12 cellular contexts compared by ENCODE assay signal in the genomic region with DNA sequence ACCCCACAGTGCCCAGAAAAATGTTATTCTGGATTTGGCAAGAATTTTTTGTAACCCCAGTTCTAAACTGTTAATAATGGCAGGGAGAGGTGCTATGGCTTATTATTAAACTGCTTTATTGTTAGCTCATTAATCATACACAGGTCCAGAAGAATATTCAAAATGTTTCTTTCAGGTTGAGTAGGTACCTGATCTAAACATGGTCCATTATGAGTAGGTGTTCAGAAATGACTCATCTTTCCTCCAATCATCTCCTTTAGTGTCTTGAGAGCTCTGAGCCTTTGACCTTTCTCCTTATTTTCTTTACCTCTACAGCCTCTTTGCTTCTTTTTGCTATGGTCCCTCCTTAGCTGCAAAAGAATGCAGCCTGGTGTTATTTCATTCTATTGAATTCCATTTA.
DNase-seq lines count a peak whose midpoint lies in the region; ATAC-seq, FAIRE-seq and TF ChIP-seq lines count a peak whose summit lies in the region.
"Had no signal": no experiment of that assay in that cellular context is flagged by ENCODE, and none has a peak within 500 bp of the region (broad histone marks: within the 10 kb centered on the region; RNA-seq: fewer than 3 reads in every experiment).

No MANE protein-coding gene starts in this region.

- H3K4me1 ChIP-seq in GM12878 (ENCODE audit: control insufficient read depth, insufficient read depth, low read length): no peaks in the 10 kb centered on the region

- intact Hi-C loops in GM12878 (cut with micrococcal nuclease; ENCODE audit: unreplicated experiment): loop anchor here (2.0 to 5.0 kb wide), 2 partner anchors 54 to 94 kb away; no protein-coding TSS in a partner anchor

- H3K9ac ChIP-seq in GM12878 (ENCODE audit: control insufficient read depth, insufficient read depth, low read length): no peak overlapping the region
- H3K9ac ChIP-seq: SK-N-SH had no signal

- TF ChIP-seq CTCF in GM12878 (IDR thresholded peaks at IDR 0.05 in 2 of 3, conservative IDR thresholded peaks at IDR 0.05 in 1 of 3; ENCODE audit: control insufficient read depth in 2 of 3, extremely low read depth in 1 of 3, insufficient read depth in 1 of 3, low read depth in 3 of 3, low read length in 3 of 3): no peak

- H3K36me3 ChIP-seq in GM12878 (ENCODE audit: control insufficient read depth in 2 of 2, insufficient read depth in 2 of 2, low read length in 1 of 2): no peaks in the 10 kb centered on the region

- H3K36me3 Mint-ChIP-seq in effector memory CD8-positive, alpha-beta T cell (ENCODE audit: insufficient read depth): no peaks in the 10 kb centered on the region

- no peaks in the 10 kb centered on the region for H3K27me3 Mint-ChIP-seq in effector memory CD8-positive, alpha-beta T cell

- TF ChIP-seq RAD21 in GM12878 (IDR thresholded peaks at IDR 0.05; ENCODE audit: insufficient read depth, low read depth, low read length): no peak

- SMC1A ChIA-PET in GM12878 (lab: Charles Lee; ENCODE audit: uncharacterized antibody, unreplicated experiment): interaction anchor here (0.7 to 1.5 kb wide), 4 partner anchors 14 to 55 kb away, joined by 3 to 7 read pairs (median 4); no protein-coding TSS in a partner anchor

- H3K4me3 Mint-ChIP-seq in effector memory CD8-positive, alpha-beta T cell: no peak overlapping the region

- FAIRE-seq in GM12878 (lab: Jason Lieb, UNC): no peak

- RAD21 ChIA-PET in GM12878 (lab: Charles Lee; ENCODE audit: unreplicated experiment): interaction anchor here (0.7 to 1.7 kb wide), 2 partner anchors 46 to 164 kb away, joined by 3 to 5 read pairs; no protein-coding TSS in a partner anchor

- H3K4me2 ChIP-seq in GM12878 (ENCODE audit: control insufficient read depth, insufficient read depth): peak overlapping the region; percentile 15
- H3K4me2 ChIP-seq: SK-N-SH had no signal

- H3K27ac Mint-ChIP-seq in effector memory CD8-positive, alpha-beta T cell: no peak overlapping the region

- TF ChIP-seq EP300 in GM12878 (IDR thresholded peaks at IDR 0.05; ENCODE audit: borderline replicate concordance in 1 of 2, control insufficient read depth in 1 of 2, low read depth in 2 of 2, low read length in 2 of 2): peak; percentile 92 to 99

- in situ Hi-C loops in GM12878 (cut with MboI): no loop called here

- no peaks in the 10 kb centered on the region for H3K79me2 ChIP-seq in GM12878 (ENCODE audit: control insufficient read depth, insufficient read depth, low read length)

- H3K27ac ChIP-seq in GM12878 (ENCODE audit: control insufficient read depth, insufficient read depth): no peak overlapping the region; the same call in 1 of the 2 replicates
- H3K27ac ChIP-seq: 22Rv1 had no signal

- H3K9me3 Mint-ChIP-seq in effector memory CD8-positive, alpha-beta T cell: peaks cover 8 to 14% of the 10 kb centered on the region in 2 donors

- H3K27me3 ChIP-seq in GM12878 (replicated peaks in 1 of 2; ENCODE audit: control insufficient read depth in 2 of 2, insufficient read depth in 2 of 2, low read length in 1 of 2): no peaks in the 10 kb centered on the region

- no peak for DNase-seq in activated CD4-positive, CD25-positive, alpha-beta regulatory T cell treated with anti-CD3 and anti-CD28 coated beads, Interleukin-2, amount 50 U/mL, for 72 hours
- peak; percentile 73 for DNase-seq in GM12878 (ENCODE audit: low read depth, low spot score)
- DNase-seq in NOMO-1 treated with DMSO at 0.1 percent for 48 hours (lab: John Stamatoyannopoulos, UW; ENCODE audit: unreplicated experiment): no peak
- DNase-seq in NOMO-1 treated with dmso at 0.1 percent for 144 hours (lab: John Stamatoyannopoulos, UW; ENCODE audit: unreplicated experiment): no peak
- DNase-seq in effector memory CD8-positive, alpha-beta T cell: no peak
- DNase-seq: DMS153, hippocampal formation, SK-N-SH had no signal

- H4K20me1 ChIP-seq in GM12878 (ENCODE audit: control insufficient read depth, insufficient read depth): no peaks in the 10 kb centered on the region

- no peaks in the 10 kb centered on the region; the same call in 2 of the 3 replicates for H3K9me3 ChIP-seq in GM12878 (replicated peaks; ENCODE audit: control insufficient read depth, insufficient read depth, low read length)
- H3K9me3 ChIP-seq: SK-N-SH had no signal

- no TSS peak for BruUV-seq in GM12878 (replicated peaks; lab: Mats Ljungman, UMichigan)

- no peaks in the 10 kb centered on the region for H3K4me1 Mint-ChIP-seq in effector memory CD8-positive, alpha-beta T cell (ENCODE audit: low read depth in 2 of 2)

- POLR2A ChIA-PET in GM12878 (lab: Charles Lee): no interaction called here

- CTCF ChIA-PET in GM12878 (lab: Yijun Ruan, JAX): interaction anchor here (0.5 to 1.6 kb wide), 6 partner anchors 9 to 393 kb away, joined by 3 to 4 read pairs (median 3); partner anchors contain the start of gene GARIN6

- no peak overlapping the region for H2AFZ ChIP-seq in GM12878 (ENCODE audit: control insufficient read depth, low read depth, low read length)

- H3K4me3 ChIP-seq in GM12878: no peak overlapping the region

- TF ChIP-seq POLR2A in GM12878 (IDR thresholded peaks at IDR 0.05; ENCODE audit: low read depth, low read length): no peak

- peak; percentile 77 to 86 for ATAC-seq in activated CD4-positive, CD25-positive, alpha-beta regulatory T cell treated with anti-CD3 and anti-CD28 coated beads, Interleukin-2, amount 50 U/mL, for 24 hours
- peak; percentile 97 for ATAC-seq in GM21390 (IDR thresholded peaks at IDR 0.05; ENCODE audit: unreplicated experiment)
- peak; percentile 97 for ATAC-seq in HG03039 (IDR thresholded peaks at IDR 0.05; ENCODE audit: unreplicated experiment)
- ATAC-seq in GM12878: peak; percentile 94
- ATAC-seq in effector memory CD8-positive, alpha-beta T cell (replicated peaks): no peak

TF ChIP-seq in GM12878, 131 proteins besides CTCF, POLR2A, EP300 and RAD21 (continues in another document):
- TF ChIP-seq RCOR1 (conservative IDR thresholded peaks at IDR 0.05; ENCODE audit: low read depth, low read length): peak; percentile 88; the same call in 1 of the 2 replicates
- TF ChIP-seq ZNF274 (IDR thresholded peaks at IDR 0.05; ENCODE audit: insufficient read depth, insufficient read length): no peak
- TF ChIP-seq CHD4 (IDR thresholded peaks at IDR 0.05): no peak
- TF ChIP-seq JUNB (IDR thresholded peaks at IDR 0.05): peak; percentile 100
- no peak for TF ChIP-seq ZNF384 (IDR thresholded peaks at IDR 0.05; ENCODE audit: borderline replicate concordance, low read depth, low read length)
- TF ChIP-seq USF1 (IDR thresholded peaks at IDR 0.05; ENCODE audit: borderline replicate concordance, extremely low read length, insufficient read depth, low read depth, low read length): no peak
- TF ChIP-seq SP1 (IDR thresholded peaks at IDR 0.05; ENCODE audit: low read depth, low read length): peak; percentile 57
- peak in 1 of 2 experiments; percentile 91; a peak in 2 of 4 replicates for TF ChIP-seq SRF (IDR thresholded peaks at IDR 0.05; ENCODE audit: low read depth in 2 of 2, low read length in 2 of 2)
- TF ChIP-seq IRF3 (IDR thresholded peaks at IDR 0.05): no peak
- peak; percentile 85 for TF ChIP-seq GABPA (IDR thresholded peaks at IDR 0.05; ENCODE audit: low read depth)
- TF ChIP-seq, protein P1, sequence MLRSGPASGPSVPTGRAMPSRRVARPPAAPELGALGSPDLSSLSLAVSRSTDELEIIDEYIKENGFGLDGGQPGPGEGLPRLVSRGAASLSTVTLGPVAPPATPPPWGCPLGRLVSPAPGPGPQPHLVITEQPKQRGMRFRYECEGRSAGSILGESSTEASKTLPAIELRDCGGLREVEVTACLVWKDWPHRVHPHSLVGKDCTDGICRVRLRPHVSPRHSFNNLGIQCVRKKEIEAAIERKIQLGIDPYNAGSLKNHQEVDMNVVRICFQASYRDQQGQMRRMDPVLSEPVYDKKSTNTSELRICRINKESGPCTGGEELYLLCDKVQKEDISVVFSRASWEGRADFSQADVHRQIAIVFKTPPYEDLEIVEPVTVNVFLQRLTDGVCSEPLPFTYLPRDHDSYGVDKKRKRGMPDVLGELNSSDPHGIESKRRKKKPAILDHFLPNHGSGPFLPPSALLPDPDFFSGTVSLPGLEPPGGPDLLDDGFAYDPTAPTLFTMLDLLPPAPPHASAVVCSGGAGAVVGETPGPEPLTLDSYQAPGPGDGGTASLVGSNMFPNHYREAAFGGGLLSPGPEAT (IDR thresholded peaks at IDR 0.05; ENCODE audit: low read depth): peak; percentile 77
- TF ChIP-seq BMI1 (IDR thresholded peaks at IDR 0.05; ENCODE audit: borderline replicate concordance): peak; percentile 94
- TF ChIP-seq EED (IDR thresholded peaks at IDR 0.05; ENCODE audit: low read depth): peak; percentile 90
- peak; percentile 73; the same call in 1 of the 2 replicates for TF ChIP-seq CBX5 (IDR thresholded peaks at IDR 0.05; ENCODE audit: low read depth)
- peak in 1 of 2 experiments; percentile 87; a peak in 1 of 4 replicates for TF ChIP-seq CEBPB (IDR thresholded peaks at IDR 0.05; ENCODE audit: borderline replicate concordance in 1 of 2, low read depth in 2 of 2, low read length in 2 of 2)
- TF ChIP-seq FOXM1 (IDR thresholded peaks at IDR 0.05; ENCODE audit: low read depth, low read length): peak; percentile 97
- TF ChIP-seq CREM (IDR thresholded peaks at IDR 0.05; ENCODE audit: low read depth): peak; percentile 97
- no peak for TF ChIP-seq ZSCAN29 (IDR thresholded peaks at IDR 0.05)
